Comparison of ENCODE assay signal across 8 cellular contexts in the genomic region with DNA sequence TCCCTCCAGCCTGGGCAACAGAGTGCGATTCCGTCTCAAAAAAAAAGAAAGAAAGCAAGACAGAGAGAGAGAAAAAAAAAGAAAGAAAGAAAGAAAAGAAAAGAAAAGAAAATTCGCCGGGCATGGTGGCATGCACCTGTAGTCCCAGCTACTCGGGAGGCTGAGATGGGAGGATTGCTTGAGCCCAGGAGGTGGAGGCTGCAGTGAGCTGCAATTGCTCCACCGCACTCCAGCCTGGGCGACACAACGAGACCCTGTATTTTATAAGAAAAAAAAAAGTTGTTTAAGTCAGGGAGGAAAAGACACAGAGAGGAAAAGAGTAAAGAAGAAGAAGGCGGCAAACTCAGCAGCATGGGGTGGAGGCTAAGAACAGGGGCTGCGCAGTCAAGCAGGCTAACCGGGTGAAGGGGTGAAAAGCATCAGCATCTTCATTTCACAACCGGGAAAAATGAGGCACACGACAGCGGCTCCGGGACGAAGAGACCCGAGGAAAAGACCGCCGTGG. TPM values are rescaled to one million over a fixed set of nuclear protein-coding genes. Genes with fewer than 3 reads are reported as not detected.
DNase-seq lines count a peak whose midpoint lies in the region; ATAC-seq lines count a peak whose summit lies in the region.

No MANE protein-coding gene starts in this region.

- H3K9me3 Mint-ChIP-seq in central memory CD8-positive, alpha-beta T cell = no peaks in the 10 kb centered on the region
- H3K9me3 Mint-ChIP-seq in naive B cell = no peaks in the 10 kb centered on the region

- ATAC-seq in HG03457 (IDR thresholded peaks at IDR 0.05; ENCODE audit: unreplicated experiment) (peak; percentile 4), naive B cell (ENCODE audit: low read depth in 2 of 2) (peak; percentile 22 to 26)
- peak; percentile 42 for ATAC-seq in central memory CD8-positive, alpha-beta T cell (replicated peaks; ENCODE audit: extremely low read depth, poor library complexity, severe bottlenecking)

- peak overlapping the region; percentile 91 for H3K4me3 Mint-ChIP-seq in central memory CD8-positive, alpha-beta T cell
- peak overlapping the region; percentile 90 to 98 (median 96) for H3K4me3 Mint-ChIP-seq in naive B cell

- H3K27me3 Mint-ChIP-seq in central memory CD8-positive, alpha-beta T cell = no peaks in the 10 kb centered on the region
- H3K27me3 Mint-ChIP-seq in naive B cell = no peaks in the 10 kb centered on the region

- peak overlapping the region; percentile 93 for H3K27ac Mint-ChIP-seq in central memory CD8-positive, alpha-beta T cell (ENCODE audit: low read depth)
- peak overlapping the region; percentile 42 to 98 (median 95) for H3K27ac Mint-ChIP-seq in naive B cell

- peak overlapping the region; percentile 79; the same call in 1 of the 2 replicates for H3K9ac ChIP-seq in ES-I3 (ENCODE audit: low read depth, low read length)

- H3K36me3 ChIP-seq in ES-I3 (ENCODE audit: insufficient read depth, low read length) = peaks cover 5% of the 10 kb centered on the region

- H3K4me1 ChIP-seq in ES-I3 (ENCODE audit: insufficient read depth, low read length) = no peaks in the 10 kb centered on the region; the same call in 1 of the 2 replicates

- no peak for DNase-seq in central memory CD8-positive, alpha-beta T cell (ENCODE audit: low spot score in 2 of 2)
- DNase-seq in naive B cell (no peak), NOMO-1 treated with dmso at 0.1 percent for 144 hours (lab: John Stamatoyannopoulos, UW; ENCODE audit: unreplicated experiment) (no peak), CD1c-positive myeloid dendritic cell (ENCODE audit: extremely low spot score) (no peak), AG08395 (ENCODE audit: low spot score) (no peak), D341Med (ENCODE audit: low spot score) (no peak)

- H3K9me3 ChIP-seq in ES-I3 (ENCODE audit: control insufficient read depth, insufficient read depth, low read length) = no peaks in the 10 kb centered on the region

- peaks cover 17% of the 10 kb centered on the region for H3K36me3 Mint-ChIP-seq in central memory CD8-positive, alpha-beta T cell (ENCODE audit: insufficient read depth)
- H3K36me3 Mint-ChIP-seq in naive B cell = peaks cover 0 to 4% of the 10 kb centered on the region in 2 donors

- peaks cover 46% of the 10 kb centered on the region for H3K4me1 Mint-ChIP-seq in central memory CD8-positive, alpha-beta T cell
- peaks cover 30 to 33% (median 30%) of the 10 kb centered on the region in 3 donors for H3K4me1 Mint-ChIP-seq in naive B cell

RNA-seq across cellular contexts. Expression of a gene that starts 0.6 kb away (rescaled TPM):
- polyA plus RNA-seq in naive B cell (ENCODE audit: low read depth in 6 of 6) = 1 to 10 TPM; 1.6 to 4.9 (median 3.1) TPM

RNA-seq across cellular contexts. Expression of a gene that starts 46.5 kb away (rescaled TPM):
- 10 to 100 TPM; 24.7 to 57.9 (median 36.4) TPM for polyA plus RNA-seq in naive B cell (ENCODE audit: low read depth in 6 of 6)

RNA-seq across cellular contexts. Expression of a gene that starts 47.9 kb away (rescaled TPM):
- polyA plus RNA-seq in naive B cell (ENCODE audit: low read depth in 6 of 6) = 100 to 1,000 TPM; 316 to 418 (median 365) TPM
